In genomic region chr18:22378672-22379282, GRCh38 we compare ENCODE assay signal across 8 cellular contexts. TPM values are rescaled to one million over a fixed set of nuclear protein-coding genes. Genes with fewer than 3 reads are reported as not detected.
DNase-seq lines count a peak whose midpoint lies in the region; ATAC-seq and TF ChIP-seq lines count a peak whose summit lies in the region.

No MANE protein-coding gene starts in this region.

- H3K4me3 ChIP-seq in AG10803 (ENCODE audit: low read length): no peak overlapping the region

- TF ChIP-seq CTCF in AG10803 (conservative IDR thresholded peaks at IDR 0.05; ENCODE audit: low read length): peak; percentile 53

- H3K4me1 Mint-ChIP-seq in activated T-helper 1 cell treated with anti-CD3 and anti-CD28 coated beads, Interleukin-12 subunit alpha, Interleukin-12 subunit beta, Interleukin-2, Interleukin-4 antibody, amounts not matched to agents 30 ng/mL and 10 ng/mL and 1 ng/mL, durations not matched to agents 14 hours and 24 hours and 36 hours (ENCODE audit: low read depth): no peaks in the 10 kb centered on the region

- H3K27me3 Mint-ChIP-seq in activated T-helper 1 cell treated with anti-CD3 and anti-CD28 coated beads, Interleukin-12 subunit alpha, Interleukin-12 subunit beta, Interleukin-2, Interleukin-4 antibody, amounts not matched to agents 30 ng/mL and 10 ng/mL and 1 ng/mL, durations not matched to agents 14 hours and 24 hours and 36 hours (ENCODE audit: insufficient read depth): peaks cover 2% of the 10 kb centered on the region

- no peaks in the 10 kb centered on the region for H3K36me3 Mint-ChIP-seq in activated T-helper 1 cell treated with anti-CD3 and anti-CD28 coated beads, Interleukin-12 subunit alpha, Interleukin-12 subunit beta, Interleukin-2, Interleukin-4 antibody, amounts not matched to agents 30 ng/mL and 10 ng/mL and 1 ng/mL, durations not matched to agents 14 hours and 24 hours and 36 hours (ENCODE audit: low read depth)

- intact Hi-C loops in activated T-helper 1 cell treated with anti-CD3 and anti-CD28 coated beads, Interleukin-12 subunit alpha, Interleukin-12 subunit beta, Interleukin-2, Interleukin-4 antibody, amounts not matched to agents 30 ng/mL and 10 ng/mL and 1 ng/mL, durations not matched to agents 14 hours and 24 hours and 36 hours (cut with micrococcal nuclease): no loop called here

- no peak overlapping the region for H3K4me3 Mint-ChIP-seq in activated T-helper 1 cell treated with anti-CD3 and anti-CD28 coated beads, Interleukin-12 subunit alpha, Interleukin-12 subunit beta, Interleukin-2, Interleukin-4 antibody, amounts not matched to agents 30 ng/mL and 10 ng/mL and 1 ng/mL, durations not matched to agents 14 hours and 24 hours and 36 hours

- no peak overlapping the region for H3K27ac Mint-ChIP-seq in activated T-helper 1 cell treated with anti-CD3 and anti-CD28 coated beads, Interleukin-12 subunit alpha, Interleukin-12 subunit beta, Interleukin-2, Interleukin-4 antibody, amounts not matched to agents 30 ng/mL and 10 ng/mL and 1 ng/mL, durations not matched to agents 14 hours and 24 hours and 36 hours

- DNase-seq in AG10803 (ENCODE audit: low read depth) (peak; percentile 27), H4 (ENCODE audit: low spot score) (peak; percentile 69), SKM-1 (lab: John Stamatoyannopoulos, UW; ENCODE audit: unreplicated experiment) (peak; percentile 35), glomerular visceral epithelial cell (ENCODE audit: extremely low spot score) (peak; percentile 35), stromal cell of bone marrow (ENCODE audit: low read depth) (peak; percentile 14), NCI-H187 (lab: John Stamatoyannopoulos, UW) (no peak)
- no peak for DNase-seq in activated T-helper 1 cell treated with anti-CD3 and anti-CD28 coated beads, Interleukin-12 subunit alpha, Interleukin-12 subunit beta, Interleukin-2, Interleukin-4 antibody, amounts not matched to agents 30 ng/mL and 10 ng/mL and 1 ng/mL, durations not matched to agents 14 hours and 24 hours and 36 hours (ENCODE audit: low spot score)

- no peak for ATAC-seq in GM21723 (IDR thresholded peaks at IDR 0.05; ENCODE audit: unreplicated experiment)

- H3K9me3 Mint-ChIP-seq in activated T-helper 1 cell treated with anti-CD3 and anti-CD28 coated beads, Interleukin-12 subunit alpha, Interleukin-12 subunit beta, Interleukin-2, Interleukin-4 antibody, amounts not matched to agents 30 ng/mL and 10 ng/mL and 1 ng/mL, durations not matched to agents 14 hours and 24 hours and 36 hours: no peaks in the 10 kb centered on the region

RNA-seq across cellular contexts. Expression of gene CTAGE1, which starts 38.9 kb away (rescaled TPM):
- total RNA-seq in H4 (2014; rRNA removed; shearing (Covaris generic)): not detected in 2 replicates
- not detected in 2 replicates for total RNA-seq in activated T-helper 1 cell treated with anti-CD3 and anti-CD28 coated beads, Interleukin-12 subunit alpha, Interleukin-12 subunit beta, Interleukin-2, Interleukin-4 antibody, amounts not matched to agents 30 ng/mL and 10 ng/mL and 1 ng/mL, durations not matched to agents 14 hours and 24 hours and 36 hours

Comparison
In these comparisons a context has a peak if more than half of its experiments do, and no peak if none do; other contexts are left out.
1. DNase-seq: peak in AG10803 (single experiment), H4 (single experiment), SKM-1 (single experiment), glomerular visceral epithelial cell (single experiment) and stromal cell of bone marrow (single experiment); none in NCI-H187 (0 of 2) and activated T-helper 1 cell treated with anti-CD3 and anti-CD28 coated beads, Interleukin-12 subunit alpha, Interleukin-12 subunit beta, Interleukin-2, Interleukin-4 antibody, amounts not matched to agents 30 ng/mL and 10 ng/mL and 1 ng/mL, durations not matched to agents 14 hours and 24 hours and 36 hours (single experiment).